Comparison of ENCODE assay signal across 21 cellular contexts in genomic region chr5:51002368-51002767, GRCh38.
DNase-seq lines count a peak whose midpoint lies in the region; ATAC-seq, FAIRE-seq and TF ChIP-seq lines count a peak whose summit lies in the region.
"Had no signal": no experiment of that assay in that cellular context is flagged by ENCODE, and none has a peak within 500 bp of the region (broad histone marks: within the 10 kb centered on the region; RNA-seq: fewer than 3 reads in every experiment).

No MANE protein-coding gene starts in this region.

- H3K79me2 ChIP-seq in K562 (ENCODE audit: control insufficient read depth, insufficient read depth, low read length) (no peaks in the 10 kb centered on the region), neural cell (replicated peaks; ENCODE audit: insufficient read depth, low read length) (no peaks in the 10 kb centered on the region)

- TF ChIP-seq RAD21 in A549 (conservative IDR thresholded peaks at IDR 0.05 in 1 of 2, IDR thresholded peaks at IDR 0.05 in 1 of 2): no peak
- no peak for TF ChIP-seq RAD21 in K562 (CRISPR knock-in tag; conservative IDR thresholded peaks at IDR 0.05 in 1 of 2, IDR thresholded peaks at IDR 0.05 in 1 of 2)
- no peak for TF ChIP-seq RAD21 in neural cell (conservative IDR thresholded peaks at IDR 0.05)

- no peaks in the 10 kb centered on the region for H3K36me3 ChIP-seq in K562 (ENCODE audit: control insufficient read depth, insufficient read depth, low read length)
- no peaks in the 10 kb centered on the region for H3K36me3 ChIP-seq in neural cell (ENCODE audit: insufficient read depth, low read length)
- H3K36me3 ChIP-seq in pancreas: no peaks in the 10 kb centered on the region
- H3K36me3 ChIP-seq: BLaER1 treated with 17β-estradiol and CSF1 and Interleukin-3, amounts not matched to agents 10 nM and 100 nM had no signal

- CTCF ChIA-PET in A549 (lab: Yijun Ruan, JAX) (no interaction called here), K562 (lab: Yijun Ruan, JAX; ENCODE audit: low intra/inter-chr PET ratio) (no interaction called here)

- in situ Hi-C loops in G401 (cut with HindIII; ENCODE audit: low sequenced_read_pairs) (no loop called here), K562 (cut with MboI) (no loop called here)

- no peak for ATAC-seq in A549
- ATAC-seq in K562: no peak
- no peak for ATAC-seq in GM19455 (IDR thresholded peaks at IDR 0.05; ENCODE audit: unreplicated experiment)
- ATAC-seq in pancreas: no peak
- ATAC-seq: CD8-positive, alpha-beta T cell; GM12878 had no signal

- TF ChIP-seq POLR2A in A549 (IDR thresholded peaks at IDR 0.05; ENCODE audit: low read length) (no peak), K562 (conservative IDR thresholded peaks at IDR 0.05) (no peak)

- H3K4me2 ChIP-seq in A549 (no peak overlapping the region), K562 (ENCODE audit: insufficient read depth, low read length) (no peak overlapping the region), neural cell (ENCODE audit: low read length) (no peak overlapping the region)
- H3K4me2 ChIP-seq: BLaER1 treated with 17β-estradiol and CSF1 and Interleukin-3, amounts not matched to agents 10 nM and 100 nM had no signal

- H3K27me3 ChIP-seq in K562 (ENCODE audit: control insufficient read depth in 2 of 2, insufficient read depth in 2 of 2, low read length in 2 of 2): no peaks in the 10 kb centered on the region
- no peaks in the 10 kb centered on the region for H3K27me3 ChIP-seq in neural cell (ENCODE audit: insufficient read depth, low read depth, low read length)
- H3K27me3 ChIP-seq in pancreas: no peaks in the 10 kb centered on the region
- H3K27me3 ChIP-seq: BLaER1 treated with 17β-estradiol and CSF1 and Interleukin-3, amounts not matched to agents 10 nM and 100 nM had no signal

- H3K4me1 ChIP-seq in A549 (no peaks in the 10 kb centered on the region), K562 (replicated peaks in 1 of 2; ENCODE audit: control insufficient read depth in 2 of 2, insufficient read depth in 2 of 2, low read length in 2 of 2) (no peaks in the 10 kb centered on the region), pancreas (no peaks in the 10 kb centered on the region)
- H3K4me1 ChIP-seq: BLaER1 treated with 17β-estradiol and CSF1 and Interleukin-3, amounts not matched to agents 10 nM and 100 nM; Caco-2 had no signal

- H3K9ac ChIP-seq in K562 (ENCODE audit: insufficient read depth in 1 of 2, low read depth in 2 of 2, low read length in 2 of 2): no peak overlapping the region
- H3K9ac ChIP-seq in neural cell (ENCODE audit: low read length): no peak overlapping the region
- H3K9ac ChIP-seq: BLaER1 treated with 17β-estradiol and CSF1 and Interleukin-3, amounts not matched to agents 10 nM and 100 nM had no signal

- POLR2A ChIA-PET in A549 (lab: Yijun Ruan, JAX): no interaction called here
- POLR2A ChIA-PET in K562 (lab: Yijun Ruan, JAX): no interaction called here

- H2AFZ ChIP-seq in K562 (ENCODE audit: low read depth, low read length) (no peak overlapping the region), neural cell (ENCODE audit: low read depth, low read length) (no peak overlapping the region)

- no peak for TF ChIP-seq CTCF in A549 (IDR thresholded peaks at IDR 0.05)
- TF ChIP-seq CTCF in K562 (IDR thresholded peaks at IDR 0.05 in 2 of 3, conservative IDR thresholded peaks at IDR 0.05 in 1 of 3; ENCODE audit: insufficient read depth in 2 of 3, low read depth in 1 of 3, low read length in 3 of 3): no peak
- TF ChIP-seq CTCF in neural cell (IDR thresholded peaks at IDR 0.05; ENCODE audit: poor library complexity, severe bottlenecking): no peak
- TF ChIP-seq CTCF in pancreas (IDR thresholded peaks at IDR 0.05): no peak

- no peaks in the 10 kb centered on the region for H3K9me1 ChIP-seq in K562 (ENCODE audit: control insufficient read depth, insufficient read depth, low read length)

- no peaks in the 10 kb centered on the region for H3K9me2 ChIP-seq in neural cell (ENCODE audit: insufficient read depth, low read length)

- 34% methylated on average over 3 of the region's 3 CpGs for WGBS in A549 (ENCODE audit: missing lambda C conversion rate)
- 27% methylated on average over 3 of the region's 3 CpGs for WGBS in K562 (ENCODE audit: insufficient coverage, low coverage, missing lambda C conversion rate)
- WGBS in pancreas, 2 donors: 65 to 80% methylated on average over 3 of the region's 3 CpGs

- TF ChIP-seq EP300 in A549 (IDR thresholded peaks at IDR 0.05): no peak
- no peak for TF ChIP-seq EP300 in K562 (IDR thresholded peaks at IDR 0.05; ENCODE audit: low read length)
- no peak for TF ChIP-seq EP300 in neural cell (conservative IDR thresholded peaks at IDR 0.05; ENCODE audit: poor library complexity, severe bottlenecking)

- H3F3A ChIP-seq in neural cell (ENCODE audit: insufficient read depth, low read length, poor library complexity, severe bottlenecking): no peaks in the 10 kb centered on the region

- H3K4me3 ChIP-seq in A549: no peak overlapping the region
- H3K4me3 ChIP-seq in K562: no peak overlapping the region
- no peak overlapping the region for H3K4me3 ChIP-seq in neural cell (ENCODE audit: low read length)
- no peak overlapping the region for H3K4me3 ChIP-seq in pancreas
- H3K4me3 ChIP-seq: BLaER1 treated with 17β-estradiol and CSF1 and Interleukin-3, amounts not matched to agents 10 nM and 100 nM; GM12878 had no signal

- DNase-seq in A549 (ENCODE audit: low read depth in 1 of 2, low spot score in 1 of 2) (no peak), G401 (ENCODE audit: low spot score) (peak; percentile 23), K562 (ENCODE audit: extremely low read depth in 1 of 4, low spot score in 3 of 4) (no peak), activated gamma-delta T cell treated with Interleukin-2 at 50 U/mL for 16 hours (no peak), pancreas (no peak)
- DNase-seq: 8988T; AML-193; Caco-2; Calu3; CD4-positive, alpha-beta T cell; CD8-positive, alpha-beta T cell; DMS79 treated with DMSO at 0.1 percent for 48 hours; GDM1 had no signal

- intact Hi-C loops in K562 (cut with micrococcal nuclease) (no loop called here), pancreas (cut with DNase I) (no loop called here)

- no peak overlapping the region for H3K27ac ChIP-seq in A549
- H3K27ac ChIP-seq in K562 (ENCODE audit: extremely low read depth, low read depth, low read length): no peak overlapping the region
- peak overlapping the region; percentile 76 for H3K27ac ChIP-seq in neural cell (ENCODE audit: low read length)
- H3K27ac ChIP-seq in pancreas: no peak overlapping the region
- H3K27ac ChIP-seq: BLaER1 treated with 17β-estradiol and CSF1 and Interleukin-3, amounts not matched to agents 10 nM and 100 nM; C4-2B had no signal

- FAIRE-seq in A549 (lab: Jason Lieb, UNC) (no peak), K562 (lab: Jason Lieb, UNC) (no peak), pancreas (lab: Jason Lieb, UNC) (no peak)
- FAIRE-seq: A204.1, D721Med, GM12878, GM19239 had no signal

- no peaks in the 10 kb centered on the region for H3K9me3 ChIP-seq in A549
- H3K9me3 ChIP-seq in K562 (replicated peaks; ENCODE audit: control insufficient read depth, insufficient read depth, low read depth, low read length): no peaks in the 10 kb centered on the region
- H3K9me3 ChIP-seq in neural cell (ENCODE audit: low read length): no peaks in the 10 kb centered on the region
- H3K9me3 ChIP-seq in pancreas: no peaks in the 10 kb centered on the region
- H3K9me3 ChIP-seq: BLaER1 treated with 17β-estradiol and CSF1 and Interleukin-3, amounts not matched to agents 10 nM and 100 nM; Caco-2 had no signal

- H4K20me1 ChIP-seq in K562 (replicated peaks; ENCODE audit: control insufficient read depth, insufficient read depth, low read length) (no peaks in the 10 kb centered on the region), neural cell (ENCODE audit: insufficient read depth) (no peaks in the 10 kb centered on the region)
- H4K20me1 ChIP-seq: BLaER1 treated with 17β-estradiol and CSF1 and Interleukin-3, amounts not matched to agents 10 nM and 100 nM had no signal

- no TSS peak for BruUV-seq in K562 (replicated peaks; lab: Mats Ljungman, UMichigan)

TF ChIP-seq in A549, 52 proteins besides CTCF, POLR2A, EP300 and RAD21:
- TF ChIP-seq MAFK (IDR thresholded peaks at IDR 0.05; ENCODE audit: partially characterized antibody) (peak; percentile 75), CHD2 (IDR thresholded peaks at IDR 0.05; ENCODE audit: low read length, partially characterized antibody) (no peak)

TF ChIP-seq in K562, 482 proteins besides CTCF, POLR2A, EP300 and RAD21 (continues in another document):
- TF ChIP-seq DPF2 (IDR thresholded peaks at IDR 0.05) (no peak), JUNB (CRISPR knock-in tag; conservative IDR thresholded peaks at IDR 0.05) (no peak), ZNF57 (CRISPR knock-in tag; IDR thresholded peaks at IDR 0.05) (no peak), SLC30A9 (CRISPR knock-in tag; IDR thresholded peaks at IDR 0.05) (no peak), SMARCE1 (IDR thresholded peaks at IDR 0.05) (no peak)

TF ChIP-seq in neural cell, 6 proteins besides CTCF, POLR2A, EP300 and RAD21 (continues in another document):
- no peak for TF ChIP-seq EZH2 (IDR thresholded peaks at IDR 0.05; ENCODE audit: borderline replicate concordance, insufficient read depth, low read length, poor library complexity, severe bottlenecking)
- no peak for TF ChIP-seq REST (IDR thresholded peaks at IDR 0.05; ENCODE audit: borderline replicate concordance)
- no peak for TF ChIP-seq SMC3 (conservative IDR thresholded peaks at IDR 0.05; ENCODE audit: poor library complexity)
- TF ChIP-seq MXI1 (conservative IDR thresholded peaks at IDR 0.05; ENCODE audit: poor library complexity, severe bottlenecking): no peak
- no peak for TF ChIP-seq POLR2AphosphoS5 (IDR thresholded peaks at IDR 0.05)

Comparison
In these comparisons a context has a peak if more than half of its experiments do, and no peak if none do; other contexts are left out.
1. Of the 35 proteins assayed by ChIP-seq in both K562 and A549: peak only in K562: none; only in A549: none; in both: MAFK; in neither: 34.